ENCODE assay signal across 8 cellular contexts in the genomic region with DNA sequence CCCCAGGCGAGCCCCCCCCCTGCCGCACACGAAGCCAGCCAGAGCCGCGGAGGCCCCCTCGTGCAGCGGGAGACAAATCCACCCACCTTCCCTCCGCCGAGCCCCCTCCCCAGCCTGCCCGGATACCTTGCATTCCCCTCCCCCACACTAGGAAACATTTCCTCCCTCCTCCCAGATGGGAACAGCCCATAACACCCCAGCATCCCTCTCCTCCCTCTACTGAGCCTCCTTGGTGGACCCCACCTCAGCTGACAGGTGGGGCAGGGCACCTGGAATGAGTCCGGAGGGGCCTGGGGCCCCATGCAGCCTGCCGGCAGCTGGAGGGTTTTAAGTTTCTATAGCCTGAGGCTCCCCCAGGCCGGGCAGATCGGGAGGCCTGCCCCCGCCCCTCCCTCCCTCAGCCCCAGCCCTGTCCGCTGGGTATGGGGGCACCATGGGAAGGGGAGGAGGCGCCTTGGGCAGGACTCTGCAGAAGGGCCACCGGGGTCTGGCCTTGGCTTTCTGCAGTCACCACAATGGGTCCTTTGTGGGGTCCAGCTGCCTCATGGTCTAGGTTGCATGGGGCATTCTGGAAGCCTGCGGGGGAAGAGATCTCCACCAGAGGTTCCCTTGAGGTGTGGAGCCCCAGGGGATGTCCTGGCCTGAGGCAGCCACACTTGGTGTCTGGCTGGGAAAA.
A peak's percentile ranks its signal among the peaks of the same experiment; 100 is the strongest.
DNase-seq lines count a peak whose midpoint lies in the region; ATAC-seq and TF ChIP-seq lines count a peak whose summit lies in the region.

No MANE protein-coding gene starts in this region.

- peak overlapping the region; percentile 98 for H3K27ac ChIP-seq in ACC112 (ENCODE audit: low read depth, low read length)

- H3K36me3 ChIP-seq in ACC112 (ENCODE audit: insufficient read depth, low read length) (peaks cover 10% of the 10 kb centered on the region; the same call in 1 of the 2 replicates), neuron (ENCODE audit: insufficient read depth, low read length) (peaks cover 7% of the 10 kb centered on the region)

- TF ChIP-seq CTCF in WI38 (IDR thresholded peaks at IDR 0.05; ENCODE audit: low read depth, low read length): no peak
- no peak for TF ChIP-seq CTCF in foreskin fibroblast (IDR thresholded peaks at IDR 0.05; ENCODE audit: low read depth, low read length)

- no peaks in the 10 kb centered on the region for H3K27me3 ChIP-seq in ACC112 (ENCODE audit: insufficient read depth, low read length)
- no peaks in the 10 kb centered on the region for H3K27me3 ChIP-seq in neuron (ENCODE audit: insufficient read depth, low read length)

- H2AFZ ChIP-seq in ACC112 (ENCODE audit: low read length, unreplicated experiment) (no peak overlapping the region), neuron (ENCODE audit: low read depth, low read length) (peak overlapping the region; percentile 17)

- H3K4me1 ChIP-seq in ACC112 (ENCODE audit: control insufficient read depth, insufficient read depth, low read length, unreplicated experiment) (peaks cover 45% of the 10 kb centered on the region), neuron (ENCODE audit: insufficient read depth, low read length) (peaks cover 13% of the 10 kb centered on the region)

- DNase-seq in foreskin fibroblast: peak in 1 of 2 donors; percentile 57
- DNase-seq in effector CD8-positive, alpha-beta T cell (lab: John Stamatoyannopoulos, UW): no peak
- no peak for DNase-seq in NCI-H2029 treated with DMSO at 0.1 percent for 48 hours (lab: John Stamatoyannopoulos, UW)

- H3K79me2 ChIP-seq in ACC112 (ENCODE audit: control insufficient read depth, insufficient read depth, low read length, unreplicated experiment): peaks cover 55% of the 10 kb centered on the region

- no peaks in the 10 kb centered on the region for H3K9me3 ChIP-seq in neuron (ENCODE audit: low read length)

- H3K4me3 ChIP-seq in ACC112 (ENCODE audit: low read depth, low read length) (peak overlapping the region; percentile 99), WI38 (ENCODE audit: low read depth, low read length) (peak overlapping the region; percentile 90), foreskin fibroblast (ENCODE audit: low read depth in 1 of 2, low read length in 2 of 2) (peak overlapping the region; percentile 72 to 91), neuron (ENCODE audit: low read length) (peak overlapping the region; percentile 70)

- peak; percentile 2 for ATAC-seq in GM21447 (IDR thresholded peaks at IDR 0.05; ENCODE audit: unreplicated experiment)
- no peak for ATAC-seq in GM21528 (IDR thresholded peaks at IDR 0.05; ENCODE audit: low FRiP score, unreplicated experiment)
